In genomic region chr5:135304352-135305221, GRCh38 we compare ENCODE assay signal across 1 cellular context.
TF ChIP-seq lines count a peak whose summit lies in the region.

No MANE protein-coding gene starts in this region.

TF ChIP-seq in HepG2, 621 proteins besides CTCF, POLR2A, EP300 and RAD21 (continued from another document and continues in another):
- TF ChIP-seq AHR (CRISPR knock-in tag; IDR thresholded peaks at IDR 0.05), result no peak
- TF ChIP-seq ASH2L (IDR thresholded peaks at IDR 0.05; ENCODE audit: insufficient read length, low read depth, low read length), result peak; percentile 48
- TF ChIP-seq ZNF703 (CRISPR knock-in tag; IDR thresholded peaks at IDR 0.05; ENCODE audit: borderline replicate concordance), result no peak
- TF ChIP-seq ZKSCAN1 (IDR thresholded peaks at IDR 0.05; ENCODE audit: low read length), result no peak
- TF ChIP-seq KDM4B (CRISPR knock-in tag; IDR thresholded peaks at IDR 0.05), result no peak
- no peak for TF ChIP-seq ZNF776 (CRISPR knock-in tag; IDR thresholded peaks at IDR 0.05)
- no peak for TF ChIP-seq ZXDC (CRISPR knock-in tag; IDR thresholded peaks at IDR 0.05)
- TF ChIP-seq ZFYVE20 (CRISPR knock-in tag; IDR thresholded peaks at IDR 0.05; ENCODE audit: borderline replicate concordance, low read depth), result no peak
- no peak for TF ChIP-seq KIAA2018 (CRISPR knock-in tag; IDR thresholded peaks at IDR 0.05; ENCODE audit: borderline replicate concordance)
- no peak for TF ChIP-seq SIN3B (IDR thresholded peaks at IDR 0.05; ENCODE audit: low read length)
- TF ChIP-seq ZNF607 (CRISPR knock-in tag; IDR thresholded peaks at IDR 0.05; ENCODE audit: borderline replicate concordance), result 0 out of 2 replicates have a peak, but pooled peaks have one; percentile 35
- no peak for TF ChIP-seq ZNF614 (CRISPR knock-in tag; IDR thresholded peaks at IDR 0.05; ENCODE audit: borderline replicate concordance)
- TF ChIP-seq GMEB2 (CRISPR knock-in tag; IDR thresholded peaks at IDR 0.05; ENCODE audit: low read depth), result no peak
- no peak; the same call in 1 of the 2 replicates for TF ChIP-seq ZFP91 (CRISPR knock-in tag; IDR thresholded peaks at IDR 0.05; ENCODE audit: borderline replicate concordance)
- TF ChIP-seq EED (CRISPR knock-in tag; IDR thresholded peaks at IDR 0.05), result no peak
- no peak for TF ChIP-seq IKZF5 (CRISPR knock-in tag; IDR thresholded peaks at IDR 0.05)
- no peak; the same call in none of the 2 replicates for TF ChIP-seq HNF4A (CRISPR knock-in tag; IDR thresholded peaks at IDR 0.05)
- TF ChIP-seq RNF2 (conservative IDR thresholded peaks at IDR 0.05; ENCODE audit: low read depth), result no peak
- TF ChIP-seq ZHX1 (CRISPR knock-in tag; IDR thresholded peaks at IDR 0.05; ENCODE audit: low read depth), result no peak
- TF ChIP-seq ZBTB4 (CRISPR knock-in tag; IDR thresholded peaks at IDR 0.05; ENCODE audit: borderline replicate concordance), result peak; percentile 90; the same call in 1 of the 2 replicates
- no peak for TF ChIP-seq CHCHD3 (CRISPR knock-in tag; IDR thresholded peaks at IDR 0.05)
- TF ChIP-seq TFAP4 (IDR thresholded peaks at IDR 0.05; ENCODE audit: borderline replicate concordance, low read depth), result peak; percentile 62; the same call in 1 of the 2 replicates
- no peak for TF ChIP-seq ZBTB44 (CRISPR knock-in tag; IDR thresholded peaks at IDR 0.05)
- TF ChIP-seq HOXD1 (CRISPR knock-in tag; IDR thresholded peaks at IDR 0.05), result no peak
- TF ChIP-seq CC2D1A (CRISPR knock-in tag; IDR thresholded peaks at IDR 0.05), result no peak
- TF ChIP-seq TEAD2 (CRISPR knock-in tag; IDR thresholded peaks at IDR 0.05), result no peak
- no peak for TF ChIP-seq MED1 (CRISPR knock-in tag; IDR thresholded peaks at IDR 0.05)
- TF ChIP-seq ATRX (CRISPR knock-in tag; IDR thresholded peaks at IDR 0.05; ENCODE audit: borderline replicate concordance), result no peak
- TF ChIP-seq ZNF354B (CRISPR knock-in tag; IDR thresholded peaks at IDR 0.05), result no peak
- TF ChIP-seq CHD4 (IDR thresholded peaks at IDR 0.05; ENCODE audit: borderline replicate concordance, low read length), result peak; percentile 78
- TF ChIP-seq ZNF383 (CRISPR knock-in tag; IDR thresholded peaks at IDR 0.05; ENCODE audit: borderline replicate concordance), result no peak
- TF ChIP-seq ZBTB38 (CRISPR knock-in tag; IDR thresholded peaks at IDR 0.05), result no peak
- no peak for TF ChIP-seq ARNTL (CRISPR knock-in tag; IDR thresholded peaks at IDR 0.05)
- TF ChIP-seq ZNF138 (CRISPR knock-in tag; IDR thresholded peaks at IDR 0.05; ENCODE audit: low read depth), result no peak
